1 cellular context compared by ENCODE assay signal in the genomic region with DNA sequence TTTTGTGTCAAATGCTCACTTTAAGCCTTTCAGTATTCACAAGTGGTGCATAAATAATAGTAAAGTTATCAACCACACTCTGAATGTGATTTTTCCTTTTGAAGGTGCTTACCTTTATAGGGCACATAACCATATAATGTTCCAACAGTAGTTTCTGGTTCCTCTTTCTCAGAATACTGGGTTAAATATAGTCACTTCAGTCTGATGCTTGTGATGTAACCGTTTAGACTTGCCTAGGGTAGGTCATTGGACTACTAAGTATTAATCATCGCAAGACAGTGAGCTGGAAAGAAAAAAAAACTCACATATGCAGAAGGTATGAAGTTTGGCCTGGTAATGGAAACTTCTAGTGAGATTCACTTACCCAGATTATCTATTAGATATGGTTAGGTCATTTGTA.
TF ChIP-seq lines count a peak whose summit lies in the region.

No MANE protein-coding gene starts in this region.

TF ChIP-seq in GM12878, 131 proteins besides CTCF, POLR2A, EP300 and RAD21 (continued from another document):
- TF ChIP-seq, protein P1, sequence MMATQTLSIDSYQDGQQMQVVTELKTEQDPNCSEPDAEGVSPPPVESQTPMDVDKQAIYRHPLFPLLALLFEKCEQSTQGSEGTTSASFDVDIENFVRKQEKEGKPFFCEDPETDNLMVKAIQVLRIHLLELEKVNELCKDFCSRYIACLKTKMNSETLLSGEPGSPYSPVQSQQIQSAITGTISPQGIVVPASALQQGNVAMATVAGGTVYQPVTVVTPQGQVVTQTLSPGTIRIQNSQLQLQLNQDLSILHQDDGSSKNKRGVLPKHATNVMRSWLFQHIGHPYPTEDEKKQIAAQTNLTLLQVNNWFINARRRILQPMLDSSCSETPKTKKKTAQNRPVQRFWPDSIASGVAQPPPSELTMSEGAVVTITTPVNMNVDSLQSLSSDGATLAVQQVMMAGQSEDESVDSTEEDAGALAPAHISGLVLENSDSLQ (IDR thresholded peaks at IDR 0.05): peak; percentile 58
- TF ChIP-seq ATF7 (IDR thresholded peaks at IDR 0.05; ENCODE audit: low read depth) (peak; percentile 93), BCL11A (IDR thresholded peaks at IDR 0.05; ENCODE audit: low read depth, low read length) (0 out of 2 replicates have a peak, but pooled peaks have one; percentile 23), NRF1 (conservative IDR thresholded peaks at IDR 0.05; ENCODE audit: low read depth, low read length) (no peak), SIX5 (IDR thresholded peaks at IDR 0.05; ENCODE audit: low read depth, low read length, severe bottlenecking) (no peak), NFIC (IDR thresholded peaks at IDR 0.05; ENCODE audit: low read depth, low read length) (peak; percentile 77), ASH2L (IDR thresholded peaks at IDR 0.05; ENCODE audit: borderline replicate concordance, low read depth) (no peak), MEF2A (IDR thresholded peaks at IDR 0.05; ENCODE audit: insufficient read depth, low read depth, low read length) (peak; percentile 85), ZNF217 (IDR thresholded peaks at IDR 0.05) (0 out of 2 replicates have a peak, but pooled peaks have one; percentile 69), ZSCAN29 (IDR thresholded peaks at IDR 0.05) (no peak), ZNF24 (IDR thresholded peaks at IDR 0.05) (0 out of 2 replicates have a peak, but pooled peaks have one; percentile 39), SREBF2 (IDR thresholded peaks at IDR 0.05; ENCODE audit: low read length) (no peak), FOXM1 (IDR thresholded peaks at IDR 0.05; ENCODE audit: low read depth, low read length) (0 out of 2 replicates have a peak, but pooled peaks have one; percentile 38), CREM (IDR thresholded peaks at IDR 0.05; ENCODE audit: low read depth) (peak; percentile 61), DPF2 (IDR thresholded peaks at IDR 0.05) (0 out of 2 replicates have a peak, but pooled peaks have one; percentile 25), SREBF1 (IDR thresholded peaks at IDR 0.05; ENCODE audit: low read length) (no peak), ZZZ3 (IDR thresholded peaks at IDR 0.05; ENCODE audit: control insufficient read depth, insufficient read length, low read depth) (no peak), CBX3 (IDR thresholded peaks at IDR 0.05; ENCODE audit: borderline replicate concordance, low read depth) (no peak), JUNB (IDR thresholded peaks at IDR 0.05) (peak; percentile 50; the same call in 1 of the 2 replicates), MTA2 (IDR thresholded peaks at IDR 0.05; ENCODE audit: low read depth) (peak; percentile 68), MEF2B (IDR thresholded peaks at IDR 0.05; ENCODE audit: partially characterized antibody, poor library complexity, severe bottlenecking) (peak; percentile 81), CHD1 (IDR thresholded peaks at IDR 0.05; ENCODE audit: low read depth, low read length) (no peak), ZNF622 (IDR thresholded peaks at IDR 0.05) (no peak), CBX5 (IDR thresholded peaks at IDR 0.05; ENCODE audit: low read depth) (no peak), EGR1 (IDR thresholded peaks at IDR 0.05; ENCODE audit: borderline replicate concordance in 1 of 2, low read depth in 2 of 2, low read length in 2 of 2) (no peak), NR2C1 (IDR thresholded peaks at IDR 0.05) (no peak), HCFC1 (IDR thresholded peaks at IDR 0.05; ENCODE audit: low read length) (no peak), FOXK2 (IDR thresholded peaks at IDR 0.05) (no peak), RUNX3 (IDR thresholded peaks at IDR 0.05; ENCODE audit: low read length) (peak; percentile 69)
- TF ChIP-seq, protein P2, sequence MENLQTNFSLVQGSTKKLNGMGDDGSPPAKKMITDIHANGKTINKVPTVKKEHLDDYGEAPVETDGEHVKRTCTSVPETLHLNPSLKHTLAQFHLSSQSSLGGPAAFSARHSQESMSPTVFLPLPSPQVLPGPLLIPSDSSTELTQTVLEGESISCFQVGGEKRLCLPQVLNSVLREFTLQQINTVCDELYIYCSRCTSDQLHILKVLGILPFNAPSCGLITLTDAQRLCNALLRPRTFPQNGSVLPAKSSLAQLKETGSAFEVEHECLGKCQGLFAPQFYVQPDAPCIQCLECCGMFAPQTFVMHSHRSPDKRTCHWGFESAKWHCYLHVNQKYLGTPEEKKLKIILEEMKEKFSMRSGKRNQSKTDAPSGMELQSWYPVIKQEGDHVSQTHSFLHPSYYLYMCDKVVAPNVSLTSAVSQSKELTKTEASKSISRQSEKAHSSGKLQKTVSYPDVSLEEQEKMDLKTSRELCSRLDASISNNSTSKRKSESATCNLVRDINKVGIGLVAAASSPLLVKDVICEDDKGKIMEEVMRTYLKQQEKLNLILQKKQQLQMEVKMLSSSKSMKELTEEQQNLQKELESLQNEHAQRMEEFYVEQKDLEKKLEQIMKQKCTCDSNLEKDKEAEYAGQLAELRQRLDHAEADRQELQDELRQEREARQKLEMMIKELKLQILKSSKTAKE (IDR thresholded peaks at IDR 0.05; ENCODE audit: low read depth, poor library complexity, severe bottlenecking): no peak
- TF ChIP-seq, protein P3, sequence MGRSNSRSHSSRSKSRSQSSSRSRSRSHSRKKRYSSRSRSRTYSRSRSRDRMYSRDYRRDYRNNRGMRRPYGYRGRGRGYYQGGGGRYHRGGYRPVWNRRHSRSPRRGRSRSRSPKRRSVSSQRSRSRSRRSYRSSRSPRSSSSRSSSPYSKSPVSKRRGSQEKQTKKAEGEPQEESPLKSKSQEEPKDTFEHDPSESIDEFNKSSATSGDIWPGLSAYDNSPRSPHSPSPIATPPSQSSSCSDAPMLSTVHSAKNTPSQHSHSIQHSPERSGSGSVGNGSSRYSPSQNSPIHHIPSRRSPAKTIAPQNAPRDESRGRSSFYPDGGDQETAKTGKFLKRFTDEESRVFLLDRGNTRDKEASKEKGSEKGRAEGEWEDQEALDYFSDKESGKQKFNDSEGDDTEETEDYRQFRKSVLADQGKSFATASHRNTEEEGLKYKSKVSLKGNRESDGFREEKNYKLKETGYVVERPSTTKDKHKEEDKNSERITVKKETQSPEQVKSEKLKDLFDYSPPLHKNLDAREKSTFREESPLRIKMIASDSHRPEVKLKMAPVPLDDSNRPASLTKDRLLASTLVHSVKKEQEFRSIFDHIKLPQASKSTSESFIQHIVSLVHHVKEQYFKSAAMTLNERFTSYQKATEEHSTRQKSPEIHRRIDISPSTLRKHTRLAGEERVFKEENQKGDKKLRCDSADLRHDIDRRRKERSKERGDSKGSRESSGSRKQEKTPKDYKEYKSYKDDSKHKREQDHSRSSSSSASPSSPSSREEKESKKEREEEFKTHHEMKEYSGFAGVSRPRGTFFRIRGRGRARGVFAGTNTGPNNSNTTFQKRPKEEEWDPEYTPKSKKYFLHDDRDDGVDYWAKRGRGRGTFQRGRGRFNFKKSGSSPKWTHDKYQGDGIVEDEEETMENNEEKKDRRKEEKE (IDR thresholded peaks at IDR 0.05): no peak
- TF ChIP-seq, protein P4, sequence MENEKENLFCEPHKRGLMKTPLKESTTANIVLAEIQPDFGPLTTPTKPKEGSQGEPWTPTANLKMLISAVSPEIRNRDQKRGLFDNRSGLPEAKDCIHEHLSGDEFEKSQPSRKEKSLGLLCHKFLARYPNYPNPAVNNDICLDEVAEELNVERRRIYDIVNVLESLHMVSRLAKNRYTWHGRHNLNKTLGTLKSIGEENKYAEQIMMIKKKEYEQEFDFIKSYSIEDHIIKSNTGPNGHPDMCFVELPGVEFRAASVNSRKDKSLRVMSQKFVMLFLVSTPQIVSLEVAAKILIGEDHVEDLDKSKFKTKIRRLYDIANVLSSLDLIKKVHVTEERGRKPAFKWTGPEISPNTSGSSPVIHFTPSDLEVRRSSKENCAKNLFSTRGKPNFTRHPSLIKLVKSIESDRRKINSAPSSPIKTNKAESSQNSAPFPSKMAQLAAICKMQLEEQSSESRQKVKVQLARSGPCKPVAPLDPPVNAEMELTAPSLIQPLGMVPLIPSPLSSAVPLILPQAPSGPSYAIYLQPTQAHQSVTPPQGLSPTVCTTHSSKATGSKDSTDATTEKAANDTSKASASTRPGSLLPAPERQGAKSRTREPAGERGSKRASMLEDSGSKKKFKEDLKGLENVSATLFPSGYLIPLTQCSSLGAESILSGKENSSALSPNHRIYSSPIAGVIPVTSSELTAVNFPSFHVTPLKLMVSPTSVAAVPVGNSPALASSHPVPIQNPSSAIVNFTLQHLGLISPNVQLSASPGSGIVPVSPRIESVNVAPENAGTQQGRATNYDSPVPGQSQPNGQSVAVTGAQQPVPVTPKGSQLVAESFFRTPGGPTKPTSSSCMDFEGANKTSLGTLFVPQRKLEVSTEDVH (IDR thresholded peaks at IDR 0.05; ENCODE audit: low read depth, partially characterized antibody): no peak
- TF ChIP-seq, protein P5, sequence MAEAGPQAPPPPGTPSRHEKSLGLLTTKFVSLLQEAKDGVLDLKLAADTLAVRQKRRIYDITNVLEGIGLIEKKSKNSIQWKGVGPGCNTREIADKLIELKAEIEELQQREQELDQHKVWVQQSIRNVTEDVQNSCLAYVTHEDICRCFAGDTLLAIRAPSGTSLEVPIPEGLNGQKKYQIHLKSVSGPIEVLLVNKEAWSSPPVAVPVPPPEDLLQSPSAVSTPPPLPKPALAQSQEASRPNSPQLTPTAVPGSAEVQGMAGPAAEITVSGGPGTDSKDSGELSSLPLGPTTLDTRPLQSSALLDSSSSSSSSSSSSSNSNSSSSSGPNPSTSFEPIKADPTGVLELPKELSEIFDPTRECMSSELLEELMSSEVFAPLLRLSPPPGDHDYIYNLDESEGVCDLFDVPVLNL (IDR thresholded peaks at IDR 0.05; ENCODE audit: low read depth, low read length): no peak
- TF ChIP-seq, protein P6, sequence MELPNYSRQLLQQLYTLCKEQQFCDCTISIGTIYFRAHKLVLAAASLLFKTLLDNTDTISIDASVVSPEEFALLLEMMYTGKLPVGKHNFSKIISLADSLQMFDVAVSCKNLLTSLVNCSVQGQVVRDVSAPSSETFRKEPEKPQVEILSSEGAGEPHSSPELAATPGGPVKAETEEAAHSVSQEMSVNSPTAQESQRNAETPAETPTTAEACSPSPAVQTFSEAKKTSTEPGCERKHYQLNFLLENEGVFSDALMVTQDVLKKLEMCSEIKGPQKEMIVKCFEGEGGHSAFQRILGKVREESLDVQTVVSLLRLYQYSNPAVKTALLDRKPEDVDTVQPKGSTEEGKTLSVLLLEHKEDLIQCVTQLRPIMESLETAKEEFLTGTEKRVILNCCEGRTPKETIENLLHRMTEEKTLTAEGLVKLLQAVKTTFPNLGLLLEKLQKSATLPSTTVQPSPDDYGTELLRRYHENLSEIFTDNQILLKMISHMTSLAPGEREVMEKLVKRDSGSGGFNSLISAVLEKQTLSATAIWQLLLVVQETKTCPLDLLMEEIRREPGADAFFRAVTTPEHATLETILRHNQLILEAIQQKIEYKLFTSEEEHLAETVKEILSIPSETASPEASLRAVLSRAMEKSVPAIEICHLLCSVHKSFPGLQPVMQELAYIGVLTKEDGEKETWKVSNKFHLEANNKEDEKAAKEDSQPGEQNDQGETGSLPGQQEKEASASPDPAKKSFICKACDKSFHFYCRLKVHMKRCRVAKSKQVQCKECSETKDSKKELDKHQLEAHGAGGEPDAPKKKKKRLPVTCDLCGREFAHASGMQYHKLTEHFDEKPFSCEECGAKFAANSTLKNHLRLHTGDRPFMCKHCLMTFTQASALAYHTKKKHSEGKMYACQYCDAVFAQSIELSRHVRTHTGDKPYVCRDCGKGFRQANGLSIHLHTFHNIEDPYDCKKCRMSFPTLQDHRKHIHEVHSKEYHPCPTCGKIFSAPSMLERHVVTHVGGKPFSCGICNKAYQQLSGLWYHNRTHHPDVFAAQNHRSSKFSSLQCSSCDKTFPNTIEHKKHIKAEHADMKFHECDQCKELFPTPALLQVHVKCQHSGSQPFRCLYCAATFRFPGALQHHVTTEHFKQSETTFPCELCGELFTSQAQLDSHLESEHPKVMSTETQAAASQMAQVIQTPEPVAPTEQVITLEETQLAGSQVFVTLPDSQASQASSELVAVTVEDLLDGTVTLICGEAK (IDR thresholded peaks at IDR 0.05; ENCODE audit: borderline replicate concordance): no peak
- TF ChIP-seq, protein P7, sequence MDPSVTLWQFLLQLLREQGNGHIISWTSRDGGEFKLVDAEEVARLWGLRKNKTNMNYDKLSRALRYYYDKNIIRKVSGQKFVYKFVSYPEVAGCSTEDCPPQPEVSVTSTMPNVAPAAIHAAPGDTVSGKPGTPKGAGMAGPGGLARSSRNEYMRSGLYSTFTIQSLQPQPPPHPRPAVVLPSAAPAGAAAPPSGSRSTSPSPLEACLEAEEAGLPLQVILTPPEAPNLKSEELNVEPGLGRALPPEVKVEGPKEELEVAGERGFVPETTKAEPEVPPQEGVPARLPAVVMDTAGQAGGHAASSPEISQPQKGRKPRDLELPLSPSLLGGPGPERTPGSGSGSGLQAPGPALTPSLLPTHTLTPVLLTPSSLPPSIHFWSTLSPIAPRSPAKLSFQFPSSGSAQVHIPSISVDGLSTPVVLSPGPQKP (IDR thresholded peaks at IDR 0.05; ENCODE audit: low read depth, low read length): no peak
